ENCODE assay signal across 8 cellular contexts in genomic region chr11:62574363-62575057, GRCh38. TPM values are rescaled to one million over a fixed set of nuclear protein-coding genes. Genes with fewer than 3 reads are reported as not detected.
DNase-seq lines count a peak whose midpoint lies in the region; ATAC-seq and TF ChIP-seq lines count a peak whose summit lies in the region.

No MANE protein-coding gene starts in this region.

- under 1% methylated on average over 33 of the region's 33 CpGs for WGBS in prostate gland

- intact Hi-C loops in left cardiac atrium (cut with DNase I): no loop called here
- intact Hi-C loops in prostate gland (cut with DNase I): no loop called here

- peak; percentile 68 for DNase-seq in HT-29 (ENCODE audit: low spot score)
- DNase-seq in activated CD8-positive, alpha-beta T cell treated with anti-CD3 and anti-CD28 coated beads, Interleukin-2, amount 10 ng/mL, durations not matched to agents 7 days and 5 days: no peak
- DNase-seq in left cardiac atrium: peak; percentile 28
- no peak for DNase-seq in prostate gland (ENCODE audit: low spot score)
- no peak for DNase-seq in H4 (ENCODE audit: low spot score)
- DNase-seq in NCI-H1048 (lab: John Stamatoyannopoulos, UW): no peak

- peak overlapping the region; percentile 80 to 97 (median 89) for H3K9ac ChIP-seq in BLaER1 treated with 17β-estradiol and CSF1 and Interleukin-3, amounts not matched to agents 10 nM and 100 nM

- H3K27me3 Mint-ChIP-seq in activated CD8-positive, alpha-beta T cell treated with anti-CD3 and anti-CD28 coated beads, Interleukin-2, amount 10 ng/mL, durations not matched to agents 7 days and 5 days (ENCODE audit: low read depth): no peaks in the 10 kb centered on the region

- peak; percentile 18 for ATAC-seq in activated CD8-positive, alpha-beta T cell treated with anti-CD3 and anti-CD28 coated beads, Interleukin-2, amount 10 ng/mL, durations not matched to agents 7 days and 5 days
- peak; percentile 21 to 41 for ATAC-seq in left cardiac atrium

- peak; percentile 10 for TF ChIP-seq POLR2A in GM18951 (IDR thresholded peaks at IDR 0.05; ENCODE audit: extremely low read depth, insufficient read depth, insufficient read length)
- peak; percentile 17 for TF ChIP-seq POLR2A in prostate gland (IDR thresholded peaks at IDR 0.05)

- peaks cover 69 to 82% (median 75%) of the 10 kb centered on the region in 11 experiments for H3K36me3 ChIP-seq in BLaER1 treated with 17β-estradiol and CSF1 and Interleukin-3, amounts not matched to agents 10 nM and 100 nM
- H3K36me3 ChIP-seq in prostate gland: peaks cover 0 to 4% of the 10 kb centered on the region in 2 donors

- H3K9me3 ChIP-seq in BLaER1 treated with 17β-estradiol and CSF1 and Interleukin-3, amounts not matched to agents 10 nM and 100 nM (replicated peaks in 1 of 11): no peaks in the 10 kb centered on the region
- no peaks in the 10 kb centered on the region for H3K9me3 ChIP-seq in prostate gland

- peak overlapping the region; percentile 89 to 98 (median 95) for H3K4me2 ChIP-seq in BLaER1 treated with 17β-estradiol and CSF1 and Interleukin-3, amounts not matched to agents 10 nM and 100 nM

- peak overlapping the region; percentile 63 to 90 (median 85); a peak in 21 of 22 replicates for H3K27ac ChIP-seq in BLaER1 treated with 17β-estradiol and CSF1 and Interleukin-3, amounts not matched to agents 10 nM and 100 nM
- peak overlapping the region; percentile 98 to 99 for H3K27ac ChIP-seq in prostate gland

- peak overlapping the region; percentile 97 for H3K27ac Mint-ChIP-seq in activated CD8-positive, alpha-beta T cell treated with anti-CD3 and anti-CD28 coated beads, Interleukin-2, amount 10 ng/mL, durations not matched to agents 7 days and 5 days

- H3K9me3 Mint-ChIP-seq in activated CD8-positive, alpha-beta T cell treated with anti-CD3 and anti-CD28 coated beads, Interleukin-2, amount 10 ng/mL, durations not matched to agents 7 days and 5 days (ENCODE audit: insufficient read depth): no peaks in the 10 kb centered on the region

- peaks cover 29 to 40% (median 35%) of the 10 kb centered on the region in 11 experiments; a peak in 21 of 22 replicates for H4K20me1 ChIP-seq in BLaER1 treated with 17β-estradiol and CSF1 and Interleukin-3, amounts not matched to agents 10 nM and 100 nM

- CTCF ChIA-PET in activated CD8-positive, alpha-beta T cell treated with anti-CD3 and anti-CD28 coated beads, Interleukin-2, amount 10 ng/mL, durations not matched to agents 7 days and 5 days (lab: Charles Lee): interaction anchor here (0.7 to 6.5 kb wide), 12 partner anchors 9 to 193 kb away, joined by 3 to 49 read pairs (median 6); partner anchors contain the start of gene TUT1

- H3K4me3 ChIP-seq in BLaER1 treated with 17β-estradiol and CSF1 and Interleukin-3, amounts not matched to agents 10 nM and 100 nM: peak overlapping the region; percentile 70 to 100 (median 92)
- H3K4me3 ChIP-seq in prostate gland: peak overlapping the region; percentile 42 to 74

- peaks cover 72% of the 10 kb centered on the region for H3K36me3 Mint-ChIP-seq in activated CD8-positive, alpha-beta T cell treated with anti-CD3 and anti-CD28 coated beads, Interleukin-2, amount 10 ng/mL, durations not matched to agents 7 days and 5 days (ENCODE audit: low read depth)

- peaks cover 51% of the 10 kb centered on the region for H3K4me1 Mint-ChIP-seq in activated CD8-positive, alpha-beta T cell treated with anti-CD3 and anti-CD28 coated beads, Interleukin-2, amount 10 ng/mL, durations not matched to agents 7 days and 5 days (ENCODE audit: low read depth)

- H3K4me1 ChIP-seq in BLaER1 treated with 17β-estradiol and CSF1 and Interleukin-3, amounts not matched to agents 10 nM and 100 nM: peaks cover 44 to 68% (median 56%) of the 10 kb centered on the region in 10 experiments
- peaks cover 11% of the 10 kb centered on the region for H3K4me1 ChIP-seq in prostate gland (replicated peaks)

- POLR2A ChIA-PET in activated CD8-positive, alpha-beta T cell treated with anti-CD3 and anti-CD28 coated beads, Interleukin-2, amount 10 ng/mL, durations not matched to agents 7 days and 5 days (lab: Charles Lee): interaction anchor here (0.6 to 3.9 kb wide), 31 partner anchors 8 to 295 kb away, joined by 3 to 58 read pairs (median 4); partner anchors contain the start of genes B3GAT3, BSCL2, C11orf98 and CSKMT

- H3K4me3 Mint-ChIP-seq in activated CD8-positive, alpha-beta T cell treated with anti-CD3 and anti-CD28 coated beads, Interleukin-2, amount 10 ng/mL, durations not matched to agents 7 days and 5 days: peak overlapping the region; percentile 99

- no peaks in the 10 kb centered on the region for H3K27me3 ChIP-seq in BLaER1 treated with 17β-estradiol and CSF1 and Interleukin-3, amounts not matched to agents 10 nM and 100 nM
- no peaks in the 10 kb centered on the region for H3K27me3 ChIP-seq in prostate gland (replicated peaks; ENCODE audit: insufficient read depth)

- TF ChIP-seq CTCF in prostate gland (IDR thresholded peaks at IDR 0.05): no peak

- in situ Hi-C loops in GM18951 (cut with MboI; ENCODE audit: low sequenced_read_pairs, unreplicated experiment): no loop called here

RNA-seq across cellular contexts. Expression of gene EEF1G, which starts 0.8 kb away (rescaled TPM):
- total RNA-seq in HT-29 (2014; rRNA removed; shearing (Covaris generic)): 1,888 and 1,945 TPM in 2 replicates
- total RNA-seq in activated CD8-positive, alpha-beta T cell treated with anti-CD3 and anti-CD28 coated beads, Interleukin-2, amount 10 ng/mL, durations not matched to agents 7 days and 5 days: 1,000 to 10,000 TPM; 1,058 to 1,098 TPM
- total RNA-seq in left cardiac atrium: 100 to 1,000 TPM; 833 to 894 TPM
- 1,000 to 10,000 TPM; 1,254 to 2,389 TPM for total RNA-seq in prostate gland
- total RNA-seq in H4 (2014; rRNA removed; shearing (Covaris generic)): 1,742 and 1,908 TPM in 2 replicates

RNA-seq across cellular contexts. Expression of gene TUT1, which starts 16.8 kb away (rescaled TPM):
- total RNA-seq in HT-29 (2014; rRNA removed; shearing (Covaris generic)): 19.3 and 25.1 TPM in 2 replicates
- total RNA-seq in activated CD8-positive, alpha-beta T cell treated with anti-CD3 and anti-CD28 coated beads, Interleukin-2, amount 10 ng/mL, durations not matched to agents 7 days and 5 days: 10 to 100 TPM; 22.2 to 25.0 TPM
- total RNA-seq in left cardiac atrium: 10 to 100 TPM in 1 of 2 donors, 1 to 10 TPM in 1; 9.6 to 11.5 TPM
- total RNA-seq in prostate gland: 10 to 100 TPM; 26.6 to 30.6 TPM
- total RNA-seq in H4 (2014; rRNA removed; shearing (Covaris generic)): 2.3 and 5.4 TPM in 2 replicates

RNA-seq across cellular contexts. Expression of gene MTA2, which starts 27.2 kb away (rescaled TPM):
- 223 and 229 TPM in 2 replicates for total RNA-seq in HT-29 (2014; rRNA removed; shearing (Covaris generic))
- 100 to 1,000 TPM; 249 to 273 TPM for total RNA-seq in activated CD8-positive, alpha-beta T cell treated with anti-CD3 and anti-CD28 coated beads, Interleukin-2, amount 10 ng/mL, durations not matched to agents 7 days and 5 days
- total RNA-seq in left cardiac atrium (10 to 100 TPM; 38.1 to 60.6 TPM), prostate gland (100 to 1,000 TPM in 1 of 2 donors, 10 to 100 TPM in 1; 96.5 to 110 TPM)
- 96.1 and 108 TPM in 2 replicates for total RNA-seq in H4 (2014; rRNA removed; shearing (Covaris generic))

RNA-seq across cellular contexts. Expression of gene AHNAK, which starts 27.9 kb away (rescaled TPM):
- total RNA-seq in HT-29 (2014; rRNA removed; shearing (Covaris generic)): 281 and 282 TPM in 2 replicates
- 100 to 1,000 TPM; 123 to 129 TPM for total RNA-seq in activated CD8-positive, alpha-beta T cell treated with anti-CD3 and anti-CD28 coated beads, Interleukin-2, amount 10 ng/mL, durations not matched to agents 7 days and 5 days
- total RNA-seq in left cardiac atrium (100 to 1,000 TPM; 329 to 404 TPM), prostate gland (100 to 1,000 TPM; 367 to 434 TPM)
- 47.0 and 60.1 TPM in 2 replicates for total RNA-seq in H4 (2014; rRNA removed; shearing (Covaris generic))

RNA-seq across cellular contexts. Expression of gene EML3, which starts 38.1 kb away (rescaled TPM):
- total RNA-seq in HT-29 (2014; rRNA removed; shearing (Covaris generic)): 72.3 and 72.5 TPM in 2 replicates
- 100 to 1,000 TPM; 120 to 144 TPM for total RNA-seq in activated CD8-positive, alpha-beta T cell treated with anti-CD3 and anti-CD28 coated beads, Interleukin-2, amount 10 ng/mL, durations not matched to agents 7 days and 5 days
- total RNA-seq in left cardiac atrium (10 to 100 TPM; 29.1 to 46.8 TPM), prostate gland (10 to 100 TPM; 50.2 to 80.1 TPM)
- 10.1 and 13.8 TPM in 2 replicates for total RNA-seq in H4 (2014; rRNA removed; shearing (Covaris generic))

Comparison
In these comparisons a context has a peak if more than half of its experiments do, and no peak if none do; other contexts are left out.
1. DNase-seq: peak in HT-29 (single experiment) and left cardiac atrium (single experiment); none in activated CD8-positive, alpha-beta T cell treated with anti-CD3 and anti-CD28 coated beads, Interleukin-2, amount 10 ng/mL, durations not matched to agents 7 days and 5 days (single experiment), prostate gland (single experiment), H4 (single experiment) and NCI-H1048 (single experiment).